17 cellular contexts compared by ENCODE assay signal in genomic region chr3:46027021-46027705, GRCh38. TPM values are rescaled to one million over a fixed set of nuclear protein-coding genes. Genes with fewer than 3 reads are reported as not detected.
DNase-seq lines count a peak whose midpoint lies in the region; ATAC-seq, FAIRE-seq and TF ChIP-seq lines count a peak whose summit lies in the region.
"Had no signal": no experiment of that assay in that cellular context is flagged by ENCODE, and none has a peak within 500 bp of the region (broad histone marks: within the 10 kb centered on the region; RNA-seq: fewer than 3 reads in every experiment).

TSS of gene XCR1 (minus strand) at chr3:46027483. CDS start at chr3:46021947, 5,536 bp downstream.

- H2BK5ac ChIP-seq in H1 (ENCODE audit: low read depth, low read length), result no peak within 1 kb of the TSS

- H3F3A ChIP-seq in neural progenitor cell (ENCODE audit: low read depth), result no peaks in the 10 kb centered on the region

- H3K36me3 ChIP-seq in H1 (ENCODE audit: control insufficient read depth in 2 of 4, insufficient read depth in 4 of 4, low read length in 3 of 4), result no peaks in the 10 kb centered on the region
- H3K36me3 ChIP-seq in neural progenitor cell, result no peaks in the 10 kb centered on the region

- TF ChIP-seq CTCF in GM12865 (IDR thresholded peaks at IDR 0.05; ENCODE audit: insufficient read depth, low read depth, low read length, missing control alignments) (no peak), H1 (IDR thresholded peaks at IDR 0.05; ENCODE audit: control extremely low read depth in 1 of 3, insufficient read depth in 1 of 3, low read depth in 1 of 3, low read length in 3 of 3) (no peak), neural progenitor cell (IDR thresholded peaks at IDR 0.05) (no peak)

- H2BK120ac ChIP-seq in H1 (replicated peaks; ENCODE audit: low read depth, low read length), result no peak within 1 kb of the TSS

- H3K9ac ChIP-seq in H1 (replicated peaks in 1 of 4; ENCODE audit: extremely low read depth in 1 of 4, low read depth in 3 of 4, low read length in 3 of 4) (no peak within 1 kb of the TSS), neural progenitor cell (no peak within 1 kb of the TSS)
- H3K9ac ChIP-seq: BLaER1 treated with 17β-estradiol and CSF1 and Interleukin-3, amounts not matched to agents 10 nM and 100 nM; GM23248 had no signal

- peaks cover 12 to 13% (median 12%) of the 10 kb centered on the region in 3 donors for H3K4me1 Mint-ChIP-seq in IgD-negative memory B cell
- H3K4me1 Mint-ChIP-seq in neural progenitor cell, result no peaks in the 10 kb centered on the region
- H3K4me1 Mint-ChIP-seq: CD4-positive, CD25-positive, alpha-beta regulatory T cell had no signal

- H3K18ac ChIP-seq in H1 (ENCODE audit: extremely low read depth, low read length), result no peak within 1 kb of the TSS

- TF ChIP-seq POLR2A in H1 (IDR thresholded peaks at IDR 0.05; ENCODE audit: control extremely low read depth in 1 of 2, low read depth in 2 of 2, low read length in 2 of 2), result no peak

- no peak for FAIRE-seq in H1 (lab: Jason Lieb, UNC)
- FAIRE-seq: GM18507 had no signal

- no peak within 1 kb of the TSS for H4K8ac ChIP-seq in H1 (ENCODE audit: extremely low read depth, insufficient read depth, low read length)

- peak within 1 kb of the TSS; percentile 36 for H2AFZ ChIP-seq in H1 (ENCODE audit: low read length)
- H2AFZ ChIP-seq in neural progenitor cell (replicated peaks), result peak within 1 kb of the TSS; percentile 64
- H2AFZ ChIP-seq: GM23248 had no signal

- no peak within 1 kb of the TSS for H3K14ac ChIP-seq in H1 (ENCODE audit: insufficient read length)

- no peaks in the 10 kb centered on the region for H4K20me1 ChIP-seq in H1 (replicated peaks in 1 of 2; ENCODE audit: control insufficient read depth in 1 of 2, insufficient read depth in 2 of 2, low read length in 2 of 2)
- no peaks in the 10 kb centered on the region for H4K20me1 ChIP-seq in neural progenitor cell (ENCODE audit: low read depth)
- H4K20me1 ChIP-seq: BLaER1 treated with 17β-estradiol and CSF1 and Interleukin-3, amounts not matched to agents 10 nM and 100 nM had no signal

- no peak for TF ChIP-seq RAD21 in H1 (IDR thresholded peaks at IDR 0.05 in 1 of 2, conservative IDR thresholded peaks at IDR 0.05 in 1 of 2; ENCODE audit: low read depth in 2 of 2, low read length in 2 of 2)

- H3K9me3 ChIP-seq in H1 (ENCODE audit: insufficient read depth in 2 of 2, low read depth in 1 of 2, low read length in 1 of 2) (no peaks in the 10 kb centered on the region), neural progenitor cell (ENCODE audit: low read depth) (no peaks in the 10 kb centered on the region)

- H3K4ac ChIP-seq in H1 (replicated peaks; ENCODE audit: insufficient read length, low read depth, low read length), result no peak within 1 kb of the TSS

- H3K4me3 ChIP-seq in GM12865 (ENCODE audit: low read depth, low read length) (no peak within 1 kb of the TSS), H1 (ENCODE audit: extremely low read depth in 1 of 4, insufficient read depth in 2 of 4, low read depth in 3 of 4, low read length in 4 of 4) (no peak within 1 kb of the TSS), neural progenitor cell (no peak within 1 kb of the TSS)
- H3K4me3 ChIP-seq: BLaER1 treated with 17β-estradiol and CSF1 and Interleukin-3, amounts not matched to agents 10 nM and 100 nM; GM23248 had no signal

- H3K36me3 Mint-ChIP-seq in IgD-negative memory B cell (no peaks in the 10 kb centered on the region), neural progenitor cell (no peaks in the 10 kb centered on the region)
- H3K36me3 Mint-ChIP-seq: CD4-positive, CD25-positive, alpha-beta regulatory T cell had no signal

- no peak within 1 kb of the TSS for H3K56ac ChIP-seq in H1 (replicated peaks; ENCODE audit: insufficient read length, low read depth, low read length)

- H3K27ac ChIP-seq in H1 (ENCODE audit: low read depth, low read length) (no peak within 1 kb of the TSS), neural progenitor cell (no peak within 1 kb of the TSS)
- H3K27ac ChIP-seq: BLaER1 treated with 17β-estradiol and CSF1 and Interleukin-3, amounts not matched to agents 10 nM and 100 nM; GM23248 had no signal

- no peak within 1 kb of the TSS for H4K5ac ChIP-seq in H1 (ENCODE audit: insufficient read length, low read depth, low read length)

- DNase-seq in GM12865 (ENCODE audit: low read depth), result peak; percentile 31
- DNase-seq in H1 (ENCODE audit: low read depth in 1 of 2, low spot score in 2 of 2), result no peak
- no peak for DNase-seq in neural progenitor cell (ENCODE audit: low spot score)
- no peak for DNase-seq in posterior cingulate gyrus
- no peak for DNase-seq in cortex of kidney (lab: John Stamatoyannopoulos, UW)
- no peak for DNase-seq in activated CD8-positive, alpha-beta memory T cell treated with anti-CD3 and anti-CD28 coated beads for 24 hours
- DNase-seq: ACHN; CD4-positive, CD25-positive, alpha-beta regulatory T cell; GF-D8; GM23248; H7 had no signal

- peaks cover 0 to 5% (median 0%) of the 10 kb centered on the region in 4 experiments; a peak in 2 of 7 replicates for H3K4me1 ChIP-seq in H1 (replicated peaks in 1 of 4; ENCODE audit: control insufficient read depth in 3 of 4, insufficient read depth in 4 of 4, low read length in 3 of 4)
- H3K4me1 ChIP-seq in neural progenitor cell, result no peaks in the 10 kb centered on the region

- peaks cover 6 to 11% (median 7%) of the 10 kb centered on the region in 3 donors for H3K9me3 Mint-ChIP-seq in IgD-negative memory B cell
- H3K9me3 Mint-ChIP-seq in neural progenitor cell, result no peaks in the 10 kb centered on the region

- H3K79me2 ChIP-seq in H1 (ENCODE audit: control insufficient read depth in 1 of 2, insufficient read depth in 2 of 2, low read length in 2 of 2), result no peaks in the 10 kb centered on the region
- H3K79me2 ChIP-seq in neural progenitor cell (ENCODE audit: low read depth), result no peaks in the 10 kb centered on the region

- CTCF ChIA-PET in H1 (lab: Charles Lee; ENCODE audit: partially characterized antibody), result interaction anchor here (0.6 to 1.5 kb wide), 4 partner anchors 10 to 989 kb away, joined by 3 to 4 read pairs (median 4); no protein-coding TSS in a partner anchor

- H3K27ac Mint-ChIP-seq in IgD-negative memory B cell (no peak within 1 kb of the TSS), neural progenitor cell (no peak within 1 kb of the TSS)
- H3K27ac Mint-ChIP-seq: CD4-positive, CD25-positive, alpha-beta regulatory T cell had no signal

- intact Hi-C loops in posterior cingulate gyrus (cut with DNase I), result no loop called here

- H3K27me3 ChIP-seq in H1 (replicated peaks in 1 of 4; ENCODE audit: control insufficient read depth in 3 of 4, extremely low read depth in 1 of 4, insufficient read depth in 3 of 4, low read length in 3 of 4), result no peaks in the 10 kb centered on the region
- no peaks in the 10 kb centered on the region for H3K27me3 ChIP-seq in neural progenitor cell
- H3K27me3 ChIP-seq: BLaER1 treated with 17β-estradiol and CSF1 and Interleukin-3, amounts not matched to agents 10 nM and 100 nM had no signal

- ATAC-seq in HG03469 (IDR thresholded peaks at IDR 0.05; ENCODE audit: unreplicated experiment), result no peak

- H3K23me2 ChIP-seq in H1 (ENCODE audit: low read depth, low read length), result no peaks in the 10 kb centered on the region

- no peak within 1 kb of the TSS for H4K91ac ChIP-seq in H1 (replicated peaks; ENCODE audit: insufficient read length, low read length)

- no peaks in the 10 kb centered on the region for H3K79me1 ChIP-seq in H1 (ENCODE audit: low read depth, low read length)

- WGBS in H1 (ENCODE audit: extremely low coverage in 1 of 2, insufficient coverage in 1 of 2, insufficient read length in 1 of 2, insufficient replicate concordance in 2 of 2, low coverage in 1 of 2, low lambda C conversion rate in 2 of 2, missing lambda C conversion rate in 1 of 2), 2 experiments, result 92% methylated on average over 3 of the region's 3 CpGs; no CpG with 5 or more reads in 1 of the 2 experiments

- no peak within 1 kb of the TSS for H3K23ac ChIP-seq in H1 (ENCODE audit: insufficient read length)

- H3K4me3 Mint-ChIP-seq in IgD-negative memory B cell (peak within 1 kb of the TSS in 3 of 4 donors; percentile 1 to 90 (median 12)), neural progenitor cell (no peak within 1 kb of the TSS)

- H2AK5ac ChIP-seq in H1 (ENCODE audit: low read depth, low read length), result no peak within 1 kb of the TSS

- POLR2A ChIA-PET in H1 (lab: Charles Lee; ENCODE audit: partially characterized antibody), result no interaction called here

- H2BK12ac ChIP-seq in H1 (ENCODE audit: low read depth, low read length), result no peak within 1 kb of the TSS

- H2BK20ac ChIP-seq in H1 (ENCODE audit: low read length), result no peak within 1 kb of the TSS

- H3K27me3 Mint-ChIP-seq in IgD-negative memory B cell, result no peaks in the 10 kb centered on the region
- peaks cover 2% of the 10 kb centered on the region for H3K27me3 Mint-ChIP-seq in neural progenitor cell (ENCODE audit: insufficient read depth, low read depth)

- no peak within 1 kb of the TSS for H2BK15ac ChIP-seq in H1 (ENCODE audit: low read length)

- no peak for TF ChIP-seq EP300 in H1 (IDR thresholded peaks at IDR 0.05; ENCODE audit: borderline replicate concordance in 1 of 2, low read depth in 2 of 2, low read length in 2 of 2)

- H3K4me2 ChIP-seq in H1 (ENCODE audit: insufficient read depth in 1 of 2, low read depth in 2 of 2, low read length in 2 of 2) (no peak within 1 kb of the TSS; a peak in 1 of 4 replicates), neural progenitor cell (no peak within 1 kb of the TSS)
- H3K4me2 ChIP-seq: BLaER1 treated with 17β-estradiol and CSF1 and Interleukin-3, amounts not matched to agents 10 nM and 100 nM had no signal

TF ChIP-seq in H1, 55 proteins besides CTCF, POLR2A, EP300 and RAD21:
- TF ChIP-seq CBX5 (IDR thresholded peaks at IDR 0.05; ENCODE audit: low read depth, low read length), result no peak
- no peak for TF ChIP-seq KDM1A (IDR thresholded peaks at IDR 0.05; ENCODE audit: borderline replicate concordance, low read length)
- TF ChIP-seq PHF8 (conservative IDR thresholded peaks at IDR 0.05; ENCODE audit: low read depth, low read length), result no peak
- TF ChIP-seq RNF2 (IDR thresholded peaks at IDR 0.05; ENCODE audit: borderline replicate concordance, low read depth, low read length, missing control alignments, poor library complexity, severe bottlenecking), result no peak
- TF ChIP-seq KDM4A (IDR thresholded peaks at IDR 0.05; ENCODE audit: low read depth, low read length, severe bottlenecking), result no peak

RNA-seq across cellular contexts. Expression of gene XCR1, which starts in this region (rescaled TPM):
- polyA plus RNA-seq in IgD-negative memory B cell, result not detected
- total RNA-seq in H1 (2021; fragmentation: NEBNext Ultra II Directional; extraction: Animal tissue kit (Norgen Biotek cat#: 25700)), result not detected in 2 replicates
- 0.19 and 0.53 TPM in 2 replicates for polyA plus RNA-seq in H1 (2011; rRNA removed)
- polyA plus RNA-seq in H1 (2011; cell fraction: cytosol; rRNA removed), result 0.08 TPM
- 0.66 TPM for polyA plus RNA-seq in H1 (2011; cell fraction: nucleus; rRNA removed)
- polyA plus RNA-seq in H1 (2012, experiment 1 of 2), result 0.11 to 0.33 TPM (median 0.17 TPM) in 4 replicates
- polyA plus RNA-seq in H1 (2012, experiment 2 of 2), result 0.10 TPM
- polyA plus RNA-seq in H1 (2013, experiment 1 of 2), result 0.08 TPM
- polyA plus RNA-seq in H1 (2013, experiment 2 of 2), result 0.09 TPM
- polyA minus RNA-seq in H1 (2011; rRNA and poly(A)+ RNA removed), result 0.16 and 0.22 TPM in 2 replicates
- polyA minus RNA-seq in H1 (2011; cell fraction: cytosol; rRNA and poly(A)+ RNA removed), result not detected
- polyA minus RNA-seq in H1 (2011; cell fraction: nucleus; rRNA and poly(A)+ RNA removed), result not detected
- total RNA-seq in neural progenitor cell (ENCODE audit: low replicate concordance), result not detected in 2 replicates
- total RNA-seq: A172; CD4-positive, CD25-positive, alpha-beta regulatory T cell; GM23248; H7; HT-29 had no signal
- polyA plus RNA-seq: CD4-positive, CD25-positive, alpha-beta regulatory T cell; GM23248 had no signal
